In the genomic region with DNA sequence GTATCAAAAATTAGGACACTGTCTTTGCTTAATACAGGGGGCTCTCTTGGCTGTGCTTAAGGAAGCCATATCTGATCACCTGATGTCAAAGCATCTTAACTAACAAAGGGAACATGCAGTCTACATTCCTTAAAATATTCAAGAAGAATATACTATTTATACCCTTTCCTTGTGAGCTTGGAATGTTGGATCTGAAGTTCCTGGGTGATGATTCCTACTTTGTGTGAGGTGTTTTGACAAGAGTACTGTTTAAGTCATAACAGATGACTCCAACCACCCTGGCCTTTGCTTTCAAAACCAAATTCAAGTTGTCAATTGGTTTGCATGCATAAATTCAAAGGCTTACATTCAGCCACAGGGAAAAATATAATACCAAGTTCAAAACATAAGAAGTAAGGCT, we compare ENCODE assay signal across 20 cellular contexts.
DNase-seq lines count a peak whose midpoint lies in the region; ATAC-seq, FAIRE-seq and TF ChIP-seq lines count a peak whose summit lies in the region.
"Had no signal": no experiment of that assay in that cellular context is flagged by ENCODE, and none has a peak within 500 bp of the region (broad histone marks: within the 10 kb centered on the region; RNA-seq: fewer than 3 reads in every experiment).

No MANE protein-coding gene starts in this region.

- intact Hi-C loops in ovary (cut with DNase I): no loop called here

- TF ChIP-seq POLR2A in ovary (IDR thresholded peaks at IDR 0.05): no peak

- no peak for TF ChIP-seq EP300 in ovary (IDR thresholded peaks at IDR 0.05)

- H3K27me3 ChIP-seq in bronchial epithelial cell (ENCODE audit: control insufficient read depth, insufficient read depth, low read length): no peaks in the 10 kb centered on the region
- no peaks in the 10 kb centered on the region for H3K27me3 ChIP-seq in foreskin keratinocyte
- no peaks in the 10 kb centered on the region for H3K27me3 ChIP-seq in ovary
- H3K27me3 ChIP-seq: BLaER1 had no signal

- peak; percentile 23 for ATAC-seq in foreskin keratinocyte
- ATAC-seq: GM12878, HCT116, HepG2 had no signal

- DNase-seq in HS-5 (ENCODE audit: low read depth) (peak; percentile 30), bronchial epithelial cell (ENCODE audit: low read depth) (peak; percentile 44), foreskin keratinocyte (peak in 1 of 2 donors; percentile 76), T-helper 1 cell (no peak), cortex of kidney (lab: John Stamatoyannopoulos, UW) (no peak), ovary (no peak), urothelium cell line (ENCODE audit: low spot score) (no peak)
- DNase-seq: ACHN; CD4-positive, alpha-beta memory T cell; DMS79 treated with DMSO at 0.1 percent for 48 hours; GF-D8; GOT3; H7; HFFc6 had no signal

- H3K4me3 ChIP-seq in bronchial epithelial cell (ENCODE audit: low read depth, low read length) (no peak overlapping the region), ovary (no peak overlapping the region)
- H3K4me3 ChIP-seq: BLaER1, GM12878 had no signal

- no peaks in the 10 kb centered on the region for H3K36me3 ChIP-seq in bronchial epithelial cell (ENCODE audit: control insufficient read depth, insufficient read depth, low read length)
- H3K36me3 ChIP-seq in ovary: no peaks in the 10 kb centered on the region
- H3K36me3 ChIP-seq: BLaER1 had no signal

- FAIRE-seq in bronchial epithelial cell (lab: Jason Lieb, UNC): no peak
- FAIRE-seq in urothelium cell line (lab: Jason Lieb, UNC): no peak
- FAIRE-seq: A204.1, GM12878, HepG2 had no signal

- H3K27ac ChIP-seq in foreskin keratinocyte (no peak overlapping the region), ovary (no peak overlapping the region)
- H3K27ac ChIP-seq: BLaER1, HL-60 had no signal

- no peak for TF ChIP-seq CTCF in bronchial epithelial cell (IDR thresholded peaks at IDR 0.05; ENCODE audit: insufficient read depth, low read length, severe bottlenecking)
- TF ChIP-seq CTCF in foreskin keratinocyte (conservative IDR thresholded peaks at IDR 0.05): no peak
- TF ChIP-seq CTCF in ovary (IDR thresholded peaks at IDR 0.05): no peak

- H3K9me3 ChIP-seq in ovary: no peaks in the 10 kb centered on the region
- H3K9me3 ChIP-seq: BLaER1 had no signal

- H3K4me1 ChIP-seq in foreskin keratinocyte (peaks cover 7% of the 10 kb centered on the region), ovary (ENCODE audit: insufficient read depth) (no peaks in the 10 kb centered on the region)

Comparison
In these comparisons a context has a peak if more than half of its experiments do, and no peak if none do; other contexts are left out.
1. DNase-seq: peak in HS-5 (single experiment) and bronchial epithelial cell (single experiment); none in T-helper 1 cell (0 of 5), cortex of kidney (single experiment), ovary (0 of 5) and urothelium cell line (single experiment).